In genomic region chr17:1753767-1754429, GRCh38 we compare ENCODE assay signal across 2 cellular contexts.
TF ChIP-seq lines count a peak whose summit lies in the region.

No MANE protein-coding gene starts in this region.

TF ChIP-seq in GM23338, 12 proteins besides CTCF, POLR2A, EP300 and RAD21:
- no peak for TF ChIP-seq ZNF331 (CRISPR knock-in tag; IDR thresholded peaks at IDR 0.05; ENCODE audit: low read depth)

TF ChIP-seq in WTC11, 78 proteins besides CTCF, POLR2A, EP300 and RAD21:
- TF ChIP-seq ELF4 (CRISPR knock-in tag; IDR thresholded peaks at IDR 0.05; ENCODE audit: low read depth): no peak
- TF ChIP-seq EMX1 (CRISPR knock-in tag; IDR thresholded peaks at IDR 0.05): no peak
- peak; percentile 71; the same call in 1 of the 2 replicates for TF ChIP-seq ZNF423 (CRISPR knock-in tag; IDR thresholded peaks at IDR 0.05)
- no peak for TF ChIP-seq ZNF232 (CRISPR knock-in tag; IDR thresholded peaks at IDR 0.05)
